32 cellular contexts compared by ENCODE assay signal in genomic region chr7:32522746-32523145, GRCh38.
"Had no signal": no experiment of that assay in that cellular context is flagged by ENCODE, and none has a peak within 500 bp of the region (broad histone marks: within the 10 kb centered on the region; RNA-seq: fewer than 3 reads in every experiment).

No MANE protein-coding gene starts in this region.

- H3K4me1 ChIP-seq: foreskin keratinocyte, gastrocnemius medialis had no signal

- H3K27ac Mint-ChIP-seq: activated CD4-positive, alpha-beta memory T cell treated with anti-CD3 and anti-CD28 coated beads for 36 hours; activated CD4-positive, alpha-beta T cell treated with anti-CD3 and anti-CD28 coated beads for 36 hours; activated CD4-positive, alpha-beta T cell treated with anti-CD3 and anti-CD28 coated beads, Interleukin-2, amount 10 ng/mL, durations not matched to agents 24 days and 14 days; activated CD8-positive, alpha-beta memory T cell treated with anti-CD3 and anti-CD28 coated beads, Interleukin-2, amount 10 ng/mL, durations not matched to agents 7 days and 5 days; activated CD8-positive, alpha-beta T cell treated with anti-CD3 and anti-CD28 coated beads, Interleukin-2, amount 10 ng/mL, durations not matched to agents 7 days and 5 days; activated naive CD8-positive, alpha-beta T cell; activated T-helper 1 cell treated with anti-CD3 and anti-CD28 coated beads, Interleukin-12 subunit alpha, Interleukin-12 subunit beta, Interleukin-2, Interleukin-4 antibody, amounts not matched to agents 30 ng/mL and 10 ng/mL and 1 ng/mL, durations not matched to agents 14 hours and 24 hours and 36 hours; activated T-helper 2 cell treated with anti-CD3 and anti-CD28 coated beads, Interferon-gamma antibody, Interleukin-2, Interleukin-4, amounts not matched to agents 10 μg/mL and 5 μg/mL and 100 μg/mL, durations not matched to agents 14 hours and 24 hours and 36 hours; dendritic cell treated with granulocyte-macrophage colony-stimulating factor and Interleukin-4, amounts not matched to agents 40 ng/mL and 50 ng/mL, for 4 days; T-helper 17 cell; T-helper 2 cell treated with Interferon-gamma antibody and Interleukin-4, amounts not matched to agents 5 μg/mL and 100 μg/mL, for 36 hours had no signal

- H3K27me3 ChIP-seq: brain microvascular endothelial cell, dorsolateral prefrontal cortex, foreskin keratinocyte, gastrocnemius medialis, heart left ventricle had no signal

- ATAC-seq: activated CD4-positive, alpha-beta T cell treated with anti-CD3 and anti-CD28 coated beads for 36 hours; activated CD8-positive, alpha-beta memory T cell treated with anti-CD3 and anti-CD28 coated beads, Interleukin-2, amount 10 ng/mL, durations not matched to agents 7 days and 5 days; activated CD8-positive, alpha-beta T cell treated with anti-CD3 and anti-CD28 coated beads, Interleukin-2, amount 10 ng/mL, durations not matched to agents 7 days and 5 days; esophagus mucosa; foreskin keratinocyte; gastrocnemius medialis; heart left ventricle; T-helper 17 cell had no signal

- DNase-seq: activated CD4-positive, alpha-beta memory T cell treated with anti-CD3 and anti-CD28 coated beads for 36 hours; activated CD4-positive, alpha-beta T cell treated with anti-CD3 and anti-CD28 coated beads for 36 hours; activated CD4-positive, alpha-beta T cell treated with anti-CD3 and anti-CD28 coated beads, Interleukin-2, amount 10 ng/mL, durations not matched to agents 24 days and 14 days; activated CD4-positive, CD25-positive, alpha-beta regulatory T cell; activated CD4-positive, CD25-positive, alpha-beta regulatory T cell treated with anti-CD3 and anti-CD28 coated beads, Interleukin-2, amount 50 U/mL, for 72 hours; activated CD8-positive, alpha-beta memory T cell treated with anti-CD3 and anti-CD28 coated beads, Interleukin-2, amount 10 ng/mL, durations not matched to agents 7 days and 5 days; activated CD8-positive, alpha-beta memory T cell treated with anti-CD3 and anti-CD28 coated beads, Interleukin-2, amount 50 U/mL, for 4 hours; activated CD8-positive, alpha-beta T cell treated with anti-CD3 and anti-CD28 coated beads, Interleukin-2, amount 10 ng/mL, durations not matched to agents 7 days and 5 days; activated effector memory CD4-positive, alpha-beta T cell treated with anti-CD3 and anti-CD28 coated beads, Interleukin-2, amount 50 U/mL, for 16 hours; activated naive CD4-positive, alpha-beta T cell treated with anti-CD3 and anti-CD28 coated beads, Interleukin-2, amount 50 U/mL, for 16 hours; activated T-cell treated with anti-CD3 and anti-CD28 coated beads, Interleukin-2, amount 50 U/mL, for 1 hour; activated T-cell treated with anti-CD3 and anti-CD28 coated beads, Interleukin-2, amount 50 U/mL, for 48 hours; amniotic stem cell; anterior cingulate cortex; brain microvascular endothelial cell; dorsolateral prefrontal cortex; effector memory CD4-positive, alpha-beta T cell; foreskin keratinocyte; gastrocnemius medialis; glutamatergic neuron; heart left ventricle; T-helper 1 cell; T-helper 17 cell; T1000 had no signal

- H3K4me3 Mint-ChIP-seq: activated CD4-positive, alpha-beta memory T cell treated with anti-CD3 and anti-CD28 coated beads for 36 hours; activated CD4-positive, alpha-beta T cell treated with anti-CD3 and anti-CD28 coated beads for 36 hours; activated CD4-positive, alpha-beta T cell treated with anti-CD3 and anti-CD28 coated beads, Interleukin-2, amount 10 ng/mL, durations not matched to agents 24 days and 14 days; activated CD8-positive, alpha-beta memory T cell treated with anti-CD3 and anti-CD28 coated beads, Interleukin-2, amount 10 ng/mL, durations not matched to agents 7 days and 5 days; activated CD8-positive, alpha-beta T cell treated with anti-CD3 and anti-CD28 coated beads, Interleukin-2, amount 10 ng/mL, durations not matched to agents 7 days and 5 days; activated naive CD8-positive, alpha-beta T cell; activated T-helper 1 cell treated with anti-CD3 and anti-CD28 coated beads, Interleukin-12 subunit alpha, Interleukin-12 subunit beta, Interleukin-2, Interleukin-4 antibody, amounts not matched to agents 30 ng/mL and 10 ng/mL and 1 ng/mL, durations not matched to agents 14 hours and 24 hours and 36 hours; central memory CD8-positive, alpha-beta T cell; dendritic cell treated with granulocyte-macrophage colony-stimulating factor and Interleukin-4, amounts not matched to agents 40 ng/mL and 50 ng/mL, for 4 days; T-helper 17 cell; T-helper 2 cell treated with Interferon-gamma antibody and Interleukin-4, amounts not matched to agents 5 μg/mL and 100 μg/mL, for 36 hours had no signal

- H3K27me3 Mint-ChIP-seq: activated CD4-positive, alpha-beta memory T cell treated with anti-CD3 and anti-CD28 coated beads for 36 hours; activated CD4-positive, alpha-beta T cell treated with anti-CD3 and anti-CD28 coated beads for 36 hours; activated CD4-positive, alpha-beta T cell treated with anti-CD3 and anti-CD28 coated beads, Interleukin-2, amount 10 ng/mL, durations not matched to agents 24 days and 14 days; activated CD8-positive, alpha-beta memory T cell treated with anti-CD3 and anti-CD28 coated beads, Interleukin-2, amount 10 ng/mL, durations not matched to agents 7 days and 5 days; activated naive CD8-positive, alpha-beta T cell; central memory CD8-positive, alpha-beta T cell; dendritic cell treated with granulocyte-macrophage colony-stimulating factor and Interleukin-4, amounts not matched to agents 40 ng/mL and 50 ng/mL, for 4 days; T-helper 17 cell had no signal

- H3K4me3 ChIP-seq: coronary artery, dorsolateral prefrontal cortex, gastrocnemius medialis, heart left ventricle had no signal

- H3K9me3 ChIP-seq: gastrocnemius medialis had no signal

- H3K36me3 ChIP-seq: brain microvascular endothelial cell, gastrocnemius medialis had no signal

- H3K27ac ChIP-seq: brain microvascular endothelial cell, coronary artery, dorsolateral prefrontal cortex, foreskin keratinocyte, gastrocnemius medialis, heart left ventricle had no signal

- H3K9me3 Mint-ChIP-seq: central memory CD8-positive, alpha-beta T cell had no signal
